Comparison of ENCODE assay signal across 16 cellular contexts in the genomic region with DNA sequence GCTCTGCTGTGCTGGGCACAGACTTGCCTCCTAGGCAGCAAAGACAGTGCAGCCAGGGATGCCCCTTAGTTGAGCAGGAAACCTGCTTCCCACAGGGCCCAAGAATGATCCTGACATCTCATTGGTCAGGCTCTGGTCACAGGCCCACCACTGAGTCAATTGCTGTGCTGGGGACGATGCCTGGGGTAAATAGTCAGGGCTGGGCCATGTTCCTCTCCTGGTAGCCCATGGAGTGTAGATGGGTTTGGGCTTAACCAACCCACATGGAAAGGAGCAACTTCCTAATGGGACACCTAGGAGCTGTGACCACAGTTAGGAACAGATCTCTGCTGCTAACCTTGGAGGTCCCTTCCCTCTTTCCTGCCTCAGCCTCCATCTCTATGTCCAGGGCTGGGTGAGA.
DNase-seq lines count a peak whose midpoint lies in the region; TF ChIP-seq lines count a peak whose summit lies in the region.
"Had no signal": no experiment of that assay in that cellular context is flagged by ENCODE, and none has a peak within 500 bp of the region (broad histone marks: within the 10 kb centered on the region; RNA-seq: fewer than 3 reads in every experiment).

No MANE protein-coding gene starts in this region.

- H3K4me2 ChIP-seq in Karpas-422 (ENCODE audit: low read depth, low read length, poor library complexity, severe bottlenecking) = peak overlapping the region; percentile 61
- H3K4me2 ChIP-seq: A549, GM23338 had no signal

- peak overlapping the region; percentile 42 for H3K4me3 ChIP-seq in Karpas-422 (ENCODE audit: low read length)
- no peak overlapping the region for H3K4me3 ChIP-seq in HAP-1
- H3K4me3 ChIP-seq: A549, GM23338 had no signal

- no peaks in the 10 kb centered on the region; the same call in 1 of the 2 replicates for H3K36me3 ChIP-seq in Karpas-422 (ENCODE audit: insufficient read depth, low read length)
- no peaks in the 10 kb centered on the region for H3K36me3 ChIP-seq in HAP-1 (replicated peaks)

- no peak overlapping the region for H3K27ac Mint-ChIP-seq in activated CD4-positive, alpha-beta memory T cell treated with anti-CD3 and anti-CD28 coated beads, Interleukin-2, amount 10 ng/mL, durations not matched to agents 7 days and 5 days
- H3K27ac Mint-ChIP-seq in activated CD4-positive, alpha-beta memory T cell treated with anti-CD3 and anti-CD28 coated beads for 36 hours = no peak overlapping the region
- H3K27ac Mint-ChIP-seq in osteocyte (ENCODE audit: unreplicated experiment) = no peak overlapping the region
- H3K27ac Mint-ChIP-seq: CD4-positive, alpha-beta T cell; GM23338; HFFc6 had no signal

- peak overlapping the region; percentile 37; the same call in 1 of the 2 replicates for H2AFZ ChIP-seq in Karpas-422 (ENCODE audit: low read length)
- H2AFZ ChIP-seq: GM23338 had no signal

- intact Hi-C loops in activated CD4-positive, alpha-beta memory T cell treated with anti-CD3 and anti-CD28 coated beads for 36 hours (cut with micrococcal nuclease) = no loop called here

- H3K79me2 ChIP-seq in Karpas-422 (ENCODE audit: low read length) = no peaks in the 10 kb centered on the region

- POLR2A ChIA-PET in activated CD4-positive, alpha-beta memory T cell treated with anti-CD3 and anti-CD28 coated beads, Interleukin-2, amount 10 ng/mL, durations not matched to agents 7 days and 5 days (lab: Charles Lee) = no interaction called here
- POLR2A ChIA-PET in activated CD4-positive, alpha-beta memory T cell treated with anti-CD3 and anti-CD28 coated beads for 36 hours (lab: Charles Lee) = no interaction called here

- H3K4me1 Mint-ChIP-seq in activated CD4-positive, alpha-beta memory T cell treated with anti-CD3 and anti-CD28 coated beads, Interleukin-2, amount 10 ng/mL, durations not matched to agents 7 days and 5 days = no peaks in the 10 kb centered on the region
- H3K4me1 Mint-ChIP-seq in activated CD4-positive, alpha-beta memory T cell treated with anti-CD3 and anti-CD28 coated beads for 36 hours (ENCODE audit: low read depth) = no peaks in the 10 kb centered on the region
- no peaks in the 10 kb centered on the region for H3K4me1 Mint-ChIP-seq in osteocyte (ENCODE audit: unreplicated experiment)
- H3K4me1 Mint-ChIP-seq: GM23338 had no signal

- H3K27me3 Mint-ChIP-seq in activated CD4-positive, alpha-beta memory T cell treated with anti-CD3 and anti-CD28 coated beads, Interleukin-2, amount 10 ng/mL, durations not matched to agents 7 days and 5 days = no peaks in the 10 kb centered on the region
- peaks cover 1% of the 10 kb centered on the region for H3K27me3 Mint-ChIP-seq in activated CD4-positive, alpha-beta memory T cell treated with anti-CD3 and anti-CD28 coated beads for 36 hours
- no peaks in the 10 kb centered on the region for H3K27me3 Mint-ChIP-seq in osteocyte (ENCODE audit: unreplicated experiment)

- H3K27me3 ChIP-seq in Karpas-422 (ENCODE audit: low read length) (no peaks in the 10 kb centered on the region), HAP-1 (ENCODE audit: low read depth) (peaks cover 6% of the 10 kb centered on the region; the same call in 1 of the 2 replicates)

- H3K9me2 ChIP-seq in Karpas-422 (replicated peaks; ENCODE audit: insufficient read depth, low read length) = no peaks in the 10 kb centered on the region

- in situ Hi-C loops in HAP-1 (cut with MboI; ENCODE audit: low sequenced_read_pairs) = no loop called here

- peak overlapping the region; percentile 97 for H3K27ac ChIP-seq in Karpas-422 (ENCODE audit: low read length)
- H3K27ac ChIP-seq: 22Rv1, A549, C4-2B had no signal

- no peak for TF ChIP-seq CTCF in osteocyte (IDR thresholded peaks at IDR 0.05)

- no peaks in the 10 kb centered on the region for H3K9me3 ChIP-seq in Karpas-422 (ENCODE audit: low read length)
- H3K9me3 ChIP-seq in HAP-1 = no peaks in the 10 kb centered on the region
- H3K9me3 ChIP-seq: Caco-2 had no signal

- DNase-seq in activated CD4-positive, alpha-beta memory T cell treated with anti-CD3 and anti-CD28 coated beads, Interleukin-2, amount 10 ng/mL, durations not matched to agents 7 days and 5 days = peak; percentile 3
- DNase-seq in activated CD4-positive, alpha-beta memory T cell treated with anti-CD3 and anti-CD28 coated beads for 36 hours = no peak
- DNase-seq in Karpas-422 (no peak), islet precursor cell (peak; percentile 32), osteocyte (ENCODE audit: extremely low spot score, unreplicated experiment) (peak; percentile 72), HAP-1 (ENCODE audit: low spot score in 2 of 2) (no peak), NCI-H146 treated with DMSO at 0.1 percent for 48 hours (lab: John Stamatoyannopoulos, UW; ENCODE audit: unreplicated experiment) (no peak)
- DNase-seq in activated CD4-positive, CD25-positive, alpha-beta regulatory T cell (lab: John Stamatoyannopoulos, UW) = no peak
- DNase-seq: AML-193; Caco-2; CD4-positive, alpha-beta T cell; HFFc6 had no signal

- H3K9ac ChIP-seq in Karpas-422 (ENCODE audit: low read length) = peak overlapping the region; percentile 71

- H3K9me3 Mint-ChIP-seq in activated CD4-positive, alpha-beta memory T cell treated with anti-CD3 and anti-CD28 coated beads, Interleukin-2, amount 10 ng/mL, durations not matched to agents 7 days and 5 days = no peaks in the 10 kb centered on the region
- H3K9me3 Mint-ChIP-seq in activated CD4-positive, alpha-beta memory T cell treated with anti-CD3 and anti-CD28 coated beads for 36 hours = no peaks in the 10 kb centered on the region
- peaks cover 14% of the 10 kb centered on the region for H3K9me3 Mint-ChIP-seq in osteocyte (ENCODE audit: unreplicated experiment)
- H3K9me3 Mint-ChIP-seq: CD4-positive, alpha-beta T cell had no signal

- peaks cover 87% of the 10 kb centered on the region for H3K4me1 ChIP-seq in Karpas-422 (ENCODE audit: low read length)
- H3K4me1 ChIP-seq in HAP-1 = no peaks in the 10 kb centered on the region
- H3K4me1 ChIP-seq: A549, Caco-2 had no signal

- H3K4me3 Mint-ChIP-seq in activated CD4-positive, alpha-beta memory T cell treated with anti-CD3 and anti-CD28 coated beads, Interleukin-2, amount 10 ng/mL, durations not matched to agents 7 days and 5 days = no peak overlapping the region
- H3K4me3 Mint-ChIP-seq in activated CD4-positive, alpha-beta memory T cell treated with anti-CD3 and anti-CD28 coated beads for 36 hours = no peak overlapping the region
- H3K4me3 Mint-ChIP-seq in osteocyte (ENCODE audit: unreplicated experiment) = no peak overlapping the region
- H3K4me3 Mint-ChIP-seq: CD4-positive, alpha-beta T cell; GM23338; HFFc6 had no signal

- H3K36me3 Mint-ChIP-seq in activated CD4-positive, alpha-beta memory T cell treated with anti-CD3 and anti-CD28 coated beads, Interleukin-2, amount 10 ng/mL, durations not matched to agents 7 days and 5 days (ENCODE audit: low read depth) = no peaks in the 10 kb centered on the region
- H3K36me3 Mint-ChIP-seq in activated CD4-positive, alpha-beta memory T cell treated with anti-CD3 and anti-CD28 coated beads for 36 hours = no peaks in the 10 kb centered on the region
- H3K36me3 Mint-ChIP-seq in osteocyte (ENCODE audit: unreplicated experiment) = no peaks in the 10 kb centered on the region

- no peaks in the 10 kb centered on the region for H4K20me1 ChIP-seq in Karpas-422 (ENCODE audit: insufficient read depth, low read depth, low read length)

- CTCF ChIA-PET in activated CD4-positive, alpha-beta memory T cell treated with anti-CD3 and anti-CD28 coated beads, Interleukin-2, amount 10 ng/mL, durations not matched to agents 7 days and 5 days (lab: Charles Lee) = no interaction called here
- CTCF ChIA-PET in activated CD4-positive, alpha-beta memory T cell treated with anti-CD3 and anti-CD28 coated beads for 36 hours (lab: Charles Lee) = no interaction called here

Comparison
In these comparisons a context has a peak if more than half of its experiments do, and no peak if none do; other contexts are left out.
1. DNase-seq: peak in activated CD4-positive, alpha-beta memory T cell treated with anti-CD3 and anti-CD28 coated beads, Interleukin-2, amount 10 ng/mL, durations not matched to agents 7 days and 5 days (single experiment), islet precursor cell (single experiment) and osteocyte (single experiment); none in activated CD4-positive, alpha-beta memory T cell treated with anti-CD3 and anti-CD28 coated beads for 36 hours (single experiment), Karpas-422 (single experiment), activated CD4-positive, CD25-positive, alpha-beta regulatory T cell (0 of 4), HAP-1 (0 of 2) and NCI-H146 treated with DMSO at 0.1 percent for 48 hours (single experiment).